ENCODE assay signal across 2 cellular contexts in genomic region chr16:84503751-84504395, GRCh38.
A peak's percentile ranks its signal among the peaks of the same experiment; 100 is the strongest.
TF ChIP-seq lines count a peak whose summit lies in the region.

No MANE protein-coding gene starts in this region.

TF ChIP-seq in H1, 55 proteins besides CTCF, POLR2A, EP300 and RAD21 (continued from another document):
- TF ChIP-seq ASH2L (IDR thresholded peaks at IDR 0.05; ENCODE audit: low read length) = no peak
- TF ChIP-seq NRF1 (IDR thresholded peaks at IDR 0.05; ENCODE audit: low read depth, low read length) = no peak
- TF ChIP-seq TEAD4 (IDR thresholded peaks at IDR 0.05; ENCODE audit: low read depth, low read length) = no peak
- no peak for TF ChIP-seq TAF1 (IDR thresholded peaks at IDR 0.05; ENCODE audit: low read depth, low read length)
- no peak for TF ChIP-seq RFX5 (IDR thresholded peaks at IDR 0.05; ENCODE audit: borderline replicate concordance, low read depth, low read length)
- TF ChIP-seq JUN (IDR thresholded peaks at IDR 0.05; ENCODE audit: low read depth, low read length) = no peak
- no peak for TF ChIP-seq CBX8 (IDR thresholded peaks at IDR 0.05; ENCODE audit: borderline replicate concordance, low read depth, low read length)

TF ChIP-seq in neural cell, 6 proteins besides CTCF, POLR2A, EP300 and RAD21 (continued from another document):
- TF ChIP-seq, protein P1, sequence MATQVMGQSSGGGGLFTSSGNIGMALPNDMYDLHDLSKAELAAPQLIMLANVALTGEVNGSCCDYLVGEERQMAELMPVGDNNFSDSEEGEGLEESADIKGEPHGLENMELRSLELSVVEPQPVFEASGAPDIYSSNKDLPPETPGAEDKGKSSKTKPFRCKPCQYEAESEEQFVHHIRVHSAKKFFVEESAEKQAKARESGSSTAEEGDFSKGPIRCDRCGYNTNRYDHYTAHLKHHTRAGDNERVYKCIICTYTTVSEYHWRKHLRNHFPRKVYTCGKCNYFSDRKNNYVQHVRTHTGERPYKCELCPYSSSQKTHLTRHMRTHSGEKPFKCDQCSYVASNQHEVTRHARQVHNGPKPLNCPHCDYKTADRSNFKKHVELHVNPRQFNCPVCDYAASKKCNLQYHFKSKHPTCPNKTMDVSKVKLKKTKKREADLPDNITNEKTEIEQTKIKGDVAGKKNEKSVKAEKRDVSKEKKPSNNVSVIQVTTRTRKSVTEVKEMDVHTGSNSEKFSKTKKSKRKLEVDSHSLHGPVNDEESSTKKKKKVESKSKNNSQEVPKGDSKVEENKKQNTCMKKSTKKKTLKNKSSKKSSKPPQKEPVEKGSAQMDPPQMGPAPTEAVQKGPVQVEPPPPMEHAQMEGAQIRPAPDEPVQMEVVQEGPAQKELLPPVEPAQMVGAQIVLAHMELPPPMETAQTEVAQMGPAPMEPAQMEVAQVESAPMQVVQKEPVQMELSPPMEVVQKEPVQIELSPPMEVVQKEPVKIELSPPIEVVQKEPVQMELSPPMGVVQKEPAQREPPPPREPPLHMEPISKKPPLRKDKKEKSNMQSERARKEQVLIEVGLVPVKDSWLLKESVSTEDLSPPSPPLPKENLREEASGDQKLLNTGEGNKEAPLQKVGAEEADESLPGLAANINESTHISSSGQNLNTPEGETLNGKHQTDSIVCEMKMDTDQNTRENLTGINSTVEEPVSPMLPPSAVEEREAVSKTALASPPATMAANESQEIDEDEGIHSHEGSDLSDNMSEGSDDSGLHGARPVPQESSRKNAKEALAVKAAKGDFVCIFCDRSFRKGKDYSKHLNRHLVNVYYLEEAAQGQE (IDR thresholded peaks at IDR 0.05; ENCODE audit: borderline replicate concordance) = peak; percentile 22
